11 cellular contexts compared by ENCODE assay signal in genomic region chr22:17891427-17892167, GRCh38.
DNase-seq lines count a peak whose midpoint lies in the region; ATAC-seq and TF ChIP-seq lines count a peak whose summit lies in the region.
"Had no signal": no experiment of that assay in that cellular context is flagged by ENCODE, and none has a peak within 500 bp of the region (broad histone marks: within the 10 kb centered on the region; RNA-seq: fewer than 3 reads in every experiment).

No MANE protein-coding gene starts in this region.

- H3K36me3 ChIP-seq in muscle layer of duodenum (ENCODE audit: control insufficient read depth in 1 of 2, insufficient read depth in 2 of 2, low read length in 2 of 2), result peaks cover 26 to 40% of the 10 kb centered on the region in 2 donors
- H3K36me3 ChIP-seq in suprapubic skin, result peaks cover 68% of the 10 kb centered on the region

- no peak overlapping the region for H3K4me3 Mint-ChIP-seq in T-helper 2 cell treated with Interferon-gamma antibody and Interleukin-4, amounts not matched to agents 5 μg/mL and 100 μg/mL, for 36 hours
- H3K4me3 Mint-ChIP-seq: activated T-helper 1 cell treated with anti-CD3 and anti-CD28 coated beads, Interleukin-12 subunit alpha, Interleukin-12 subunit beta, Interleukin-2, Interleukin-4 antibody, amounts not matched to agents 30 ng/mL and 10 ng/mL and 1 ng/mL, durations not matched to agents 14 hours and 24 hours and 36 hours had no signal

- DNase-seq in DMS 273 treated with DMSO at 0.1 percent for 48 hours (lab: John Stamatoyannopoulos, UW) (peak; percentile 45), NCI-H2029 (lab: John Stamatoyannopoulos, UW) (peak; percentile 37), dorsolateral prefrontal cortex (peak in 7 of 10 donors; percentile 59 to 77 (median 65)), suprapubic skin (ENCODE audit: low spot score in 2 of 2) (no peak), kidney tubule cell (ENCODE audit: low spot score) (no peak)
- no peak for DNase-seq in T-helper 2 cell treated with Interferon-gamma antibody and Interleukin-4, amounts not matched to agents 5 μg/mL and 100 μg/mL, for 36 hours (ENCODE audit: low spot score)
- DNase-seq: Karpas-422 had no signal

- no peaks in the 10 kb centered on the region for H3K27me3 Mint-ChIP-seq in T-helper 2 cell treated with Interferon-gamma antibody and Interleukin-4, amounts not matched to agents 5 μg/mL and 100 μg/mL, for 36 hours (ENCODE audit: low read depth)

- H3K4me1 ChIP-seq in muscle layer of duodenum (ENCODE audit: control insufficient read depth in 1 of 2, insufficient read depth in 2 of 2, low read length in 2 of 2) (peaks cover 4 to 20% of the 10 kb centered on the region in 2 donors), suprapubic skin (peaks cover 10% of the 10 kb centered on the region)

- no peak overlapping the region for H3K27ac Mint-ChIP-seq in T-helper 2 cell treated with Interferon-gamma antibody and Interleukin-4, amounts not matched to agents 5 μg/mL and 100 μg/mL, for 36 hours
- H3K27ac Mint-ChIP-seq: activated T-helper 1 cell treated with anti-CD3 and anti-CD28 coated beads, Interleukin-12 subunit alpha, Interleukin-12 subunit beta, Interleukin-2, Interleukin-4 antibody, amounts not matched to agents 30 ng/mL and 10 ng/mL and 1 ng/mL, durations not matched to agents 14 hours and 24 hours and 36 hours had no signal

- H3K4me3 ChIP-seq in dorsolateral prefrontal cortex (no peak overlapping the region), muscle layer of duodenum (ENCODE audit: low read depth in 1 of 2, low read length in 2 of 2) (no peak overlapping the region), suprapubic skin (no peak overlapping the region)
- H3K4me3 ChIP-seq: lung had no signal

- TF ChIP-seq CTCF in dorsolateral prefrontal cortex (IDR thresholded peaks at IDR 0.05 in 54 of 56, conservative IDR thresholded peaks at IDR 0.05 in 2 of 56; ENCODE audit: low read depth in 1 of 56, partially characterized antibody in 56 of 56), result peak; percentile 11 to 81 (median 64)
- peak in 1 of 2 donors; percentile 33 for TF ChIP-seq CTCF in suprapubic skin (IDR thresholded peaks at IDR 0.05)

- H3K27ac ChIP-seq in dorsolateral prefrontal cortex (peak overlapping the region in 52 of 59 donors; percentile 1 to 76 (median 55)), muscle layer of duodenum (ENCODE audit: low read length) (peak overlapping the region; percentile 28), suprapubic skin (no peak overlapping the region)

- H3K9me3 ChIP-seq in muscle layer of duodenum (ENCODE audit: control insufficient read depth in 1 of 2, low read length in 2 of 2) (no peaks in the 10 kb centered on the region), suprapubic skin (no peaks in the 10 kb centered on the region)

- TF ChIP-seq POLR2A in suprapubic skin (IDR thresholded peaks at IDR 0.05), result no peak

- no peaks in the 10 kb centered on the region for H3K9me3 Mint-ChIP-seq in T-helper 2 cell treated with Interferon-gamma antibody and Interleukin-4, amounts not matched to agents 5 μg/mL and 100 μg/mL, for 36 hours
- H3K9me3 Mint-ChIP-seq: activated T-helper 1 cell treated with anti-CD3 and anti-CD28 coated beads, Interleukin-12 subunit alpha, Interleukin-12 subunit beta, Interleukin-2, Interleukin-4 antibody, amounts not matched to agents 30 ng/mL and 10 ng/mL and 1 ng/mL, durations not matched to agents 14 hours and 24 hours and 36 hours had no signal

- ATAC-seq in GM18520 (IDR thresholded peaks at IDR 0.05; ENCODE audit: unreplicated experiment), result no peak

- WGBS in suprapubic skin, result 60% methylated on average over 12 of the region's 12 CpGs

- peaks cover 4% of the 10 kb centered on the region for H3K36me3 Mint-ChIP-seq in T-helper 2 cell treated with Interferon-gamma antibody and Interleukin-4, amounts not matched to agents 5 μg/mL and 100 μg/mL, for 36 hours (ENCODE audit: low read depth)

- H3K4me1 Mint-ChIP-seq in T-helper 2 cell treated with Interferon-gamma antibody and Interleukin-4, amounts not matched to agents 5 μg/mL and 100 μg/mL, for 36 hours (ENCODE audit: low read depth), result no peaks in the 10 kb centered on the region

- H3K27me3 ChIP-seq in dorsolateral prefrontal cortex (no peaks in the 10 kb centered on the region), muscle layer of duodenum (ENCODE audit: low read depth, low read length) (no peaks in the 10 kb centered on the region), suprapubic skin (no peaks in the 10 kb centered on the region)

- no peak for TF ChIP-seq EP300 in suprapubic skin (IDR thresholded peaks at IDR 0.05)

- intact Hi-C loops in dorsolateral prefrontal cortex (cut with DNase I), result loop anchor here (1.0 to 5.0 kb wide), 3 partner anchors 59 to 182 kb away; no protein-coding TSS in a partner anchor

Comparison
In these comparisons a context has a peak if more than half of its experiments do, and no peak if none do; other contexts are left out.
1. DNase-seq: peak in DMS 273 treated with DMSO at 0.1 percent for 48 hours (single experiment), NCI-H2029 (single experiment) and dorsolateral prefrontal cortex (7 of 10); none in suprapubic skin (0 of 2), kidney tubule cell (single experiment) and T-helper 2 cell treated with Interferon-gamma antibody and Interleukin-4, amounts not matched to agents 5 μg/mL and 100 μg/mL, for 36 hours (single experiment).